Comparison of ENCODE assay signal across 20 cellular contexts in genomic region chr5:84872768-84873167, GRCh38.
DNase-seq lines count a peak whose midpoint lies in the region; ATAC-seq, FAIRE-seq and TF ChIP-seq lines count a peak whose summit lies in the region.
"Had no signal": no experiment of that assay in that cellular context is flagged by ENCODE, and none has a peak within 500 bp of the region (broad histone marks: within the 10 kb centered on the region; RNA-seq: fewer than 3 reads in every experiment).

No MANE protein-coding gene starts in this region.

- H3K79me2 ChIP-seq in HepG2 (ENCODE audit: insufficient read depth, low read length) (no peaks in the 10 kb centered on the region), K562 (ENCODE audit: control insufficient read depth, insufficient read depth, low read length) (no peaks in the 10 kb centered on the region), GM23338 (replicated peaks; ENCODE audit: insufficient read depth) (no peaks in the 10 kb centered on the region)

- no TSS peak for BruUV-seq in HepG2 (replicated peaks; lab: Mats Ljungman, UMichigan)
- no TSS peak for BruUV-seq in K562 (replicated peaks; lab: Mats Ljungman, UMichigan)

- TF ChIP-seq POLR2A in HepG2 (IDR thresholded peaks at IDR 0.05; ENCODE audit: insufficient read depth in 1 of 2, low read depth in 2 of 2, low read length in 2 of 2) (no peak), right lobe of liver (IDR thresholded peaks at IDR 0.05) (no peak), K562 (conservative IDR thresholded peaks at IDR 0.05) (no peak)

- H3K4me1 ChIP-seq in HepG2 (ENCODE audit: insufficient read depth, low read length): no peaks in the 10 kb centered on the region
- no peaks in the 10 kb centered on the region for H3K4me1 ChIP-seq in right lobe of liver
- H3K4me1 ChIP-seq in K562 (replicated peaks in 1 of 2; ENCODE audit: control insufficient read depth in 2 of 2, insufficient read depth in 2 of 2, low read length in 2 of 2): no peaks in the 10 kb centered on the region
- H3K4me1 ChIP-seq in GM23338 (ENCODE audit: insufficient read depth): no peaks in the 10 kb centered on the region
- H3K4me1 ChIP-seq: BE2C, BLaER1, Caco-2 had no signal

- H3K27me3 ChIP-seq in HepG2 (ENCODE audit: control insufficient read depth in 1 of 2, insufficient read depth in 2 of 2, low read length in 2 of 2): no peaks in the 10 kb centered on the region
- no peaks in the 10 kb centered on the region for H3K27me3 ChIP-seq in right lobe of liver
- H3K27me3 ChIP-seq in K562 (ENCODE audit: control insufficient read depth in 2 of 2, insufficient read depth in 2 of 2, low read length in 2 of 2): no peaks in the 10 kb centered on the region
- no peaks in the 10 kb centered on the region for H3K27me3 ChIP-seq in GM23338 (ENCODE audit: insufficient read depth)
- H3K27me3 ChIP-seq: BE2C, BLaER1 had no signal

- no peak for TF ChIP-seq EP300 in HepG2 (IDR thresholded peaks at IDR 0.05; ENCODE audit: low read depth in 2 of 2, low read length in 2 of 2)
- no peak for TF ChIP-seq EP300 in HepG2 (CRISPR knock-in tag; IDR thresholded peaks at IDR 0.05; ENCODE audit: borderline replicate concordance)
- no peak for TF ChIP-seq EP300 in K562 (IDR thresholded peaks at IDR 0.05; ENCODE audit: low read length)

- whole genome bisulfite sequencing in HepG2 (ENCODE audit: low lambda C conversion rate): 3% methylated on average over 3 of the region's 3 CpGs
- WGBS in right lobe of liver (ENCODE audit: insufficient coverage, low coverage, low lambda C conversion rate, missing lambda C conversion rate): 25% methylated on average over 1 of the region's 3 CpGs
- 0% methylated on average over 2 of the region's 3 CpGs for WGBS in K562 (ENCODE audit: insufficient coverage, low coverage, missing lambda C conversion rate)

- ATAC-seq in HepG2 (no peak), right lobe of liver (no peak), K562 (no peak), GM23338 (no peak)
- ATAC-seq: CD8-positive, alpha-beta T cell had no signal

- CTCF ChIA-PET in HepG2 (lab: Yijun Ruan, JAX; ENCODE audit: low intra/inter-chr PET ratio, low total read pairs) (no interaction called here), K562 (lab: Yijun Ruan, JAX; ENCODE audit: low intra/inter-chr PET ratio) (no interaction called here)

- H3K9ac ChIP-seq in HepG2 (ENCODE audit: insufficient read depth, low read depth, low read length) (no peak overlapping the region), K562 (ENCODE audit: insufficient read depth in 1 of 2, low read depth in 2 of 2, low read length in 2 of 2) (no peak overlapping the region)
- H3K9ac ChIP-seq: BLaER1 had no signal

- no peaks in the 10 kb centered on the region for H3K36me3 ChIP-seq in HepG2 (replicated peaks in 1 of 2; ENCODE audit: control insufficient read depth in 1 of 2, insufficient read depth in 2 of 2, low read length in 2 of 2)
- H3K36me3 ChIP-seq in right lobe of liver: no peaks in the 10 kb centered on the region
- H3K36me3 ChIP-seq in K562 (ENCODE audit: control insufficient read depth, insufficient read depth, low read length): no peaks in the 10 kb centered on the region
- no peaks in the 10 kb centered on the region for H3K36me3 ChIP-seq in GM23338 (ENCODE audit: insufficient read depth)
- H3K36me3 ChIP-seq: BE2C, BLaER1 had no signal

- no peak for FAIRE-seq in HepG2 (lab: Jason Lieb, UNC)
- no peak for FAIRE-seq in K562 (lab: Jason Lieb, UNC)
- FAIRE-seq: D721Med, G401.6, GM12891, GM19239 had no signal

- H3F3A ChIP-seq in GM23338 (replicated peaks; ENCODE audit: low read depth): no peaks in the 10 kb centered on the region

- no peak overlapping the region for H3K4me3 Mint-ChIP-seq in GM23338
- H3K4me3 Mint-ChIP-seq: CD4-positive, alpha-beta T cell; CD8-positive, alpha-beta T cell had no signal

- H3K9me3 Mint-ChIP-seq in GM23338: no peaks in the 10 kb centered on the region
- H3K9me3 Mint-ChIP-seq: CD4-positive, alpha-beta T cell; CD8-positive, alpha-beta T cell had no signal

- H3K9me1 ChIP-seq in K562 (ENCODE audit: control insufficient read depth, insufficient read depth, low read length): no peaks in the 10 kb centered on the region

- H3K27ac Mint-ChIP-seq in GM23338: no peak overlapping the region
- H3K27ac Mint-ChIP-seq: CD4-positive, alpha-beta T cell; CD8-positive, alpha-beta T cell had no signal

- in situ Hi-C loops in HepG2 (cut with HindIII; ENCODE audit: extremely low pct_ligation_motif_present, low pct_unique_long_range_greater_than_20kb): no loop called here
- in situ Hi-C loops in K562 (cut with MboI): no loop called here

- H3K27me3 Mint-ChIP-seq in GM23338 (ENCODE audit: insufficient read depth, low read depth, poor library complexity): no peaks in the 10 kb centered on the region
- H3K27me3 Mint-ChIP-seq: CD4-positive, alpha-beta T cell had no signal

- H3K36me3 Mint-ChIP-seq in GM23338 (ENCODE audit: low read depth): no peaks in the 10 kb centered on the region
- H3K36me3 Mint-ChIP-seq: CD8-positive, alpha-beta T cell had no signal

- TF ChIP-seq CTCF in HepG2 (CRISPR knock-in tag; IDR thresholded peaks at IDR 0.05): no peak
- TF ChIP-seq CTCF in right lobe of liver (IDR thresholded peaks at IDR 0.05): no peak
- no peak for TF ChIP-seq CTCF in K562 (IDR thresholded peaks at IDR 0.05 in 2 of 3, conservative IDR thresholded peaks at IDR 0.05 in 1 of 3; ENCODE audit: insufficient read depth in 2 of 3, low read depth in 1 of 3, low read length in 3 of 3)
- no peak for TF ChIP-seq CTCF in GM23338 (conservative IDR thresholded peaks at IDR 0.05; ENCODE audit: low read depth in 2 of 2)

- intact Hi-C loops in HepG2 (cut with micrococcal nuclease; ENCODE audit: unreplicated experiment): no loop called here
- intact Hi-C loops in right lobe of liver (cut with DNase I): no loop called here
- intact Hi-C loops in K562 (cut with micrococcal nuclease): no loop called here

- POLR2A ChIA-PET in HepG2 (lab: Yijun Ruan, JAX): no interaction called here
- POLR2A ChIA-PET in K562 (lab: Yijun Ruan, JAX): no interaction called here

- H3K27ac ChIP-seq in HepG2 (ENCODE audit: extremely low read length, insufficient read depth, low read length) (no peak overlapping the region), right lobe of liver (no peak overlapping the region), K562 (ENCODE audit: extremely low read depth, low read depth, low read length) (no peak overlapping the region), GM23338 (ENCODE audit: low read depth) (no peak overlapping the region)
- H3K27ac ChIP-seq: 22Rv1, BLaER1, C4-2B had no signal

- no peaks in the 10 kb centered on the region for H4K20me1 ChIP-seq in HepG2 (ENCODE audit: insufficient read depth, low read length)
- H4K20me1 ChIP-seq in K562 (replicated peaks; ENCODE audit: control insufficient read depth, insufficient read depth, low read length): no peaks in the 10 kb centered on the region
- no peaks in the 10 kb centered on the region for H4K20me1 ChIP-seq in GM23338 (replicated peaks; ENCODE audit: insufficient read depth)
- H4K20me1 ChIP-seq: BLaER1 had no signal

- H2AFZ ChIP-seq in HepG2 (ENCODE audit: low read length) (no peak overlapping the region), K562 (ENCODE audit: low read depth, low read length) (no peak overlapping the region), GM23338 (no peak overlapping the region)

- no peak overlapping the region for H3K4me2 ChIP-seq in HepG2 (ENCODE audit: low read depth, low read length)
- no peak overlapping the region for H3K4me2 ChIP-seq in K562 (ENCODE audit: insufficient read depth, low read length)
- no peak overlapping the region for H3K4me2 ChIP-seq in GM23338
- H3K4me2 ChIP-seq: BLaER1 had no signal

- H3K9me2 ChIP-seq in GM23338 (ENCODE audit: insufficient read depth): no peaks in the 10 kb centered on the region

- TF ChIP-seq RAD21 in HepG2 (CRISPR knock-in tag; IDR thresholded peaks at IDR 0.05) (no peak), K562 (CRISPR knock-in tag; conservative IDR thresholded peaks at IDR 0.05 in 1 of 2, IDR thresholded peaks at IDR 0.05 in 1 of 2) (no peak)

- H3K4me1 Mint-ChIP-seq in GM23338: peaks cover 3% of the 10 kb centered on the region; the same call in 1 of the 3 replicates

- H3K9me3 ChIP-seq in HepG2 (ENCODE audit: low read length): no peaks in the 10 kb centered on the region
- no peaks in the 10 kb centered on the region for H3K9me3 ChIP-seq in right lobe of liver
- H3K9me3 ChIP-seq in K562 (replicated peaks; ENCODE audit: control insufficient read depth, insufficient read depth, low read depth, low read length): no peaks in the 10 kb centered on the region
- H3K9me3 ChIP-seq: BE2C, BLaER1, Caco-2 had no signal

- DNase-seq in HepG2 (ENCODE audit: low spot score) (no peak), right lobe of liver (no peak), K562 (ENCODE audit: extremely low read depth in 1 of 4, low spot score in 3 of 4) (no peak), GM23338 (ENCODE audit: low spot score) (no peak)
- no peak for DNase-seq in central memory CD4-positive, alpha-beta T cell
- DNase-seq: ACHN; BE2C; Caco-2; Calu3; CD4-positive, alpha-beta T cell; CD8-positive, alpha-beta T cell; DMS79 treated with DMSO at 0.1 percent for 48 hours; GF-D8 had no signal

- H3K4me3 ChIP-seq in HepG2 (replicated peaks in 1 of 3; ENCODE audit: insufficient read depth in 1 of 3, low read depth in 2 of 3, low read length in 3 of 3): no peak overlapping the region
- H3K4me3 ChIP-seq in right lobe of liver: no peak overlapping the region
- H3K4me3 ChIP-seq in K562: no peak overlapping the region
- H3K4me3 ChIP-seq in GM23338: no peak overlapping the region
- H3K4me3 ChIP-seq: BLaER1 had no signal

TF ChIP-seq in HepG2, 621 proteins besides CTCF, POLR2A, EP300 and RAD21:
- TF ChIP-seq MAFK (conservative IDR thresholded peaks at IDR 0.05 in 1 of 2, IDR thresholded peaks at IDR 0.05 in 1 of 2; ENCODE audit: low read length in 2 of 2): peak; percentile 64 to 72; a peak in 3 of 4 replicates
- no peak for TF ChIP-seq ZNF546 (CRISPR knock-in tag; conservative IDR thresholded peaks at IDR 0.05)

TF ChIP-seq in K562, 482 proteins besides CTCF, POLR2A, EP300 and RAD21 (continues in another document):
- TF ChIP-seq ZNF41 (CRISPR knock-in tag; conservative IDR thresholded peaks at IDR 0.05): no peak
- peak; percentile 30; the same call in 1 of the 2 replicates for TF ChIP-seq ZNF316 (IDR thresholded peaks at IDR 0.05)

TF ChIP-seq in GM23338, 12 proteins besides CTCF, POLR2A, EP300 and RAD21 (continues in another document):
- no peak for TF ChIP-seq POLR2AphosphoS5 (IDR thresholded peaks at IDR 0.05; ENCODE audit: low read depth)

Comparison
In these comparisons a context has a peak if more than half of its experiments do, and no peak if none do; other contexts are left out.
1. Of the 241 proteins assayed by ChIP-seq in both HepG2 and K562: peak only in HepG2: MAFK; only in K562: none; in both: none; in neither: 240.